In genomic region chr10:102235598-102235920, GRCh38 we compare ENCODE assay signal across 20 cellular contexts. TPM values are rescaled to one million over a fixed set of nuclear protein-coding genes. Genes with fewer than 3 reads are reported as not detected.
A peak's percentile ranks its signal among the peaks of the same experiment; 100 is the strongest.
DNase-seq lines count a peak whose midpoint lies in the region; ATAC-seq, FAIRE-seq and TF ChIP-seq lines count a peak whose summit lies in the region.
"Had no signal": no experiment of that assay in that cellular context is flagged by ENCODE, and none has a peak within 500 bp of the region (broad histone marks: within the 10 kb centered on the region; RNA-seq: fewer than 3 reads in every experiment).

No MANE protein-coding gene starts in this region.

- TF ChIP-seq CTCF in SK-N-SH (IDR thresholded peaks at IDR 0.05) (no peak), kidney epithelial cell (IDR thresholded peaks at IDR 0.05; ENCODE audit: insufficient read depth, low read length, poor library complexity, severe bottlenecking) (no peak)

- H3K4me3 ChIP-seq in SK-N-SH (ENCODE audit: low read depth in 2 of 2, low read length in 1 of 2) = no peak overlapping the region
- no peak overlapping the region for H3K4me3 ChIP-seq in kidney epithelial cell (ENCODE audit: low read depth, low read length)
- H3K4me3 ChIP-seq in effector memory CD4-positive, alpha-beta T cell (ENCODE audit: insufficient read depth, low read depth, low read length, poor library complexity, severe bottlenecking) = no peak overlapping the region
- H3K4me3 ChIP-seq: spleen had no signal

- no peak for TF ChIP-seq POLR2A in H54 (IDR thresholded peaks at IDR 0.05; ENCODE audit: low read depth, low read length)

- peaks cover 10% of the 10 kb centered on the region; the same call in 1 of the 2 replicates for H3K27me3 ChIP-seq in SK-N-SH (ENCODE audit: insufficient read depth)
- H3K27me3 ChIP-seq in kidney epithelial cell (ENCODE audit: control insufficient read depth, insufficient read depth, low read length) = peaks cover 16% of the 10 kb centered on the region
- H3K27me3 ChIP-seq in effector memory CD4-positive, alpha-beta T cell (replicated peaks; ENCODE audit: control insufficient read depth, insufficient read depth, low read length, poor library complexity, severe bottlenecking) = peaks cover 1% of the 10 kb centered on the region

- no peak for ATAC-seq in GM21737 (IDR thresholded peaks at IDR 0.05; ENCODE audit: unreplicated experiment)
- ATAC-seq: activated CD8-positive, alpha-beta T cell treated with anti-CD3 and anti-CD28 coated beads, Interleukin-2, amount 10 ng/mL, durations not matched to agents 7 days and 5 days; Panc1; stimulated activated effector memory CD8-positive, alpha-beta T cell treated with anti-CD3 and anti-CD28 coated beads, Interleukin-12 subunit alpha, Interleukin-12 subunit beta, amount 100 ng/mL, for 72 hours; WTC11 had no signal

- no peak for TF ChIP-seq EP300 in SK-N-SH (IDR thresholded peaks at IDR 0.05; ENCODE audit: borderline replicate concordance in 1 of 2, low read depth in 1 of 2, low read length in 1 of 2)

- no peak overlapping the region for H2AFZ ChIP-seq in SK-N-SH (ENCODE audit: low read depth)

- DNase-seq in A172 (ENCODE audit: low spot score) (peak; percentile 45), H54 (ENCODE audit: insufficient read length, low spot score) (peak; percentile 91), SK-N-SH (no peak), kidney epithelial cell (ENCODE audit: low read depth) (peak; percentile 52), HUDEP-2 (lab: John Stamatoyannopoulos, UW; ENCODE audit: unreplicated experiment in 76 of 76) (no peak), iPS-NIHi7 (ENCODE audit: extremely low spot score) (no peak)
- DNase-seq in effector memory CD4-positive, alpha-beta T cell = no peak
- DNase-seq: activated CD8-positive, alpha-beta T cell treated with anti-CD3 and anti-CD28 coated beads, Interleukin-2, amount 10 ng/mL, durations not matched to agents 7 days and 5 days; CD4-positive, CD25-positive, alpha-beta regulatory T cell; central memory CD4-positive, alpha-beta T cell; endodermal cell; MV-4-11; NCI-H774; spleen; SW 1271 had no signal

- peaks cover 0 to 7% of the 10 kb centered on the region in 2 experiments; a peak in 1 of 4 replicates for H3K4me1 ChIP-seq in SK-N-SH (ENCODE audit: control insufficient read depth in 1 of 2, insufficient read depth in 2 of 2, low read depth in 1 of 2, low read length in 1 of 2)
- H3K4me1 ChIP-seq in effector memory CD4-positive, alpha-beta T cell (ENCODE audit: control insufficient read depth, insufficient read depth, low read length, poor library complexity, severe bottlenecking) = peaks cover 13% of the 10 kb centered on the region

- H3K79me2 ChIP-seq in SK-N-SH (ENCODE audit: insufficient read depth) = no peaks in the 10 kb centered on the region

- FAIRE-seq in H54 (lab: Jason Lieb, UNC) = peak; percentile 23

- 92% methylated on average over 1 of the region's 1 CpG for WGBS in SK-N-SH (ENCODE audit: low lambda C conversion rate)

- TF ChIP-seq RAD21 in SK-N-SH (IDR thresholded peaks at IDR 0.05; ENCODE audit: low read length) = no peak

- no peak overlapping the region for H3K9ac ChIP-seq in SK-N-SH

- no peaks in the 10 kb centered on the region for H4K20me1 ChIP-seq in SK-N-SH (ENCODE audit: insufficient read depth)

- H3K27ac ChIP-seq in SK-N-SH (ENCODE audit: low read depth in 2 of 2, low read length in 1 of 2) = no peak overlapping the region
- H3K27ac ChIP-seq in effector memory CD4-positive, alpha-beta T cell (ENCODE audit: insufficient read depth, low read length, poor library complexity, severe bottlenecking) = no peak overlapping the region
- H3K27ac ChIP-seq: spleen had no signal

- CTCF ChIA-PET in SK-N-SH (lab: Yijun Ruan, JAX) = interaction anchor here (1.2 to 23.6 kb wide), 6 partner anchors 66 to 164 kb away, joined by 3 to 824 read pairs (median 4); no protein-coding TSS in a partner anchor

- H3K4me2 ChIP-seq in SK-N-SH = no peak overlapping the region

- POLR2A ChIA-PET in SK-N-SH (lab: Yijun Ruan, JAX) = no interaction called here

- H3F3A ChIP-seq in SK-N-SH (replicated peaks; ENCODE audit: insufficient read depth) = peaks cover 14% of the 10 kb centered on the region

- no peaks in the 10 kb centered on the region for H3K9me3 ChIP-seq in SK-N-SH
- no peaks in the 10 kb centered on the region for H3K9me3 ChIP-seq in effector memory CD4-positive, alpha-beta T cell (ENCODE audit: control insufficient read depth, low read length)
- H3K9me3 ChIP-seq: spleen had no signal

- no peaks in the 10 kb centered on the region for H3K9me2 ChIP-seq in SK-N-SH

- H3K36me3 ChIP-seq in SK-N-SH (replicated peaks in 1 of 2; ENCODE audit: control insufficient read depth in 1 of 2, insufficient read depth in 2 of 2, low read length in 1 of 2) = no peaks in the 10 kb centered on the region
- H3K36me3 ChIP-seq in kidney epithelial cell (ENCODE audit: control insufficient read depth, insufficient read depth, low read length) = no peaks in the 10 kb centered on the region
- no peaks in the 10 kb centered on the region for H3K36me3 ChIP-seq in effector memory CD4-positive, alpha-beta T cell (ENCODE audit: control insufficient read depth, insufficient read depth, low read length)
- H3K36me3 ChIP-seq: spleen had no signal

TF ChIP-seq in SK-N-SH, 30 proteins besides CTCF, POLR2A, EP300 and RAD21:
- TF ChIP-seq RCOR1 (IDR thresholded peaks at IDR 0.05; ENCODE audit: low read length) = no peak
- TF ChIP-seq MXI1 (IDR thresholded peaks at IDR 0.05; ENCODE audit: low read depth, low read length) = no peak
- no peak for TF ChIP-seq SMC3 (IDR thresholded peaks at IDR 0.05; ENCODE audit: low read depth, low read length)
- TF ChIP-seq FOSL2 (IDR thresholded peaks at IDR 0.05; ENCODE audit: borderline replicate concordance, low read depth) = 0 out of 2 replicates have a peak, but pooled peaks have one; percentile 8
- no peak for TF ChIP-seq FOXJ3 (CRISPR knock-in tag; IDR thresholded peaks at IDR 0.05)

RNA-seq across cellular contexts. Expression of gene PITX3, which starts 5.8 kb away (rescaled TPM):
- not detected in 2 replicates for total RNA-seq in A172 (2014; rRNA removed; shearing (Covaris generic))
- not detected in 2 replicates for polyA plus RNA-seq in SK-N-SH (2012; rRNA removed)
- not detected in 2 replicates for polyA plus RNA-seq in SK-N-SH (2012; cell fraction: cytosol; rRNA removed)
- polyA plus RNA-seq in SK-N-SH (2012; cell fraction: nucleus; rRNA removed) = 0.05 TPM in 1 of 2 replicates, not detected in the other
- total RNA-seq in kidney epithelial cell = 0.14 and 0.21 TPM in 2 replicates
- total RNA-seq: activated CD8-positive, alpha-beta T cell treated with anti-CD3 and anti-CD28 coated beads, Interleukin-2, amount 10 ng/mL, durations not matched to agents 7 days and 5 days; CD4-positive, CD25-positive, alpha-beta regulatory T cell; endodermal cell; liver; spleen had no signal
- polyA plus RNA-seq: CD4-positive, CD25-positive, alpha-beta regulatory T cell; liver; spleen had no signal

RNA-seq across cellular contexts. Expression of gene ELOVL3, which starts 9.5 kb away (rescaled TPM):
- not detected in 2 replicates for total RNA-seq in A172 (2014; rRNA removed; shearing (Covaris generic))
- 0.25 and 0.29 TPM in 2 replicates for polyA plus RNA-seq in SK-N-SH (2012; rRNA removed)
- polyA plus RNA-seq in SK-N-SH (2012; cell fraction: cytosol; rRNA removed) = 0.09 and 0.17 TPM in 2 replicates
- polyA plus RNA-seq in SK-N-SH (2012; cell fraction: nucleus; rRNA removed) = 0.05 and 0.13 TPM in 2 replicates
- 0.55 and 1.1 TPM in 2 replicates for total RNA-seq in kidney epithelial cell
- total RNA-seq: activated CD8-positive, alpha-beta T cell treated with anti-CD3 and anti-CD28 coated beads, Interleukin-2, amount 10 ng/mL, durations not matched to agents 7 days and 5 days; CD4-positive, CD25-positive, alpha-beta regulatory T cell; endodermal cell had no signal
- polyA plus RNA-seq: liver had no signal

RNA-seq across cellular contexts. Expression of gene GBF1, which starts 9.8 kb away (rescaled TPM):
- total RNA-seq in A172 (2014; rRNA removed; shearing (Covaris generic)) = 31.9 and 32.9 TPM in 2 replicates
- 11.4 and 12.3 TPM in 2 replicates for polyA plus RNA-seq in SK-N-SH (2012; rRNA removed)
- polyA plus RNA-seq in SK-N-SH (2012; cell fraction: cytosol; rRNA removed) = 6.0 and 7.7 TPM in 2 replicates
- 34.4 and 36.9 TPM in 2 replicates for polyA plus RNA-seq in SK-N-SH (2012; cell fraction: nucleus; rRNA removed)
- total RNA-seq in kidney epithelial cell = 36.7 and 40.9 TPM in 2 replicates

Comparison
In these comparisons a context has a peak if more than half of its experiments do, and no peak if none do; other contexts are left out.
1. DNase-seq: peak in A172 (single experiment), H54 (single experiment) and kidney epithelial cell (single experiment); none in SK-N-SH (single experiment), HUDEP-2 (0 of 76), iPS-NIHi7 (single experiment) and effector memory CD4-positive, alpha-beta T cell (0 of 3).